1 cellular context compared by ENCODE assay signal in the genomic region with DNA sequence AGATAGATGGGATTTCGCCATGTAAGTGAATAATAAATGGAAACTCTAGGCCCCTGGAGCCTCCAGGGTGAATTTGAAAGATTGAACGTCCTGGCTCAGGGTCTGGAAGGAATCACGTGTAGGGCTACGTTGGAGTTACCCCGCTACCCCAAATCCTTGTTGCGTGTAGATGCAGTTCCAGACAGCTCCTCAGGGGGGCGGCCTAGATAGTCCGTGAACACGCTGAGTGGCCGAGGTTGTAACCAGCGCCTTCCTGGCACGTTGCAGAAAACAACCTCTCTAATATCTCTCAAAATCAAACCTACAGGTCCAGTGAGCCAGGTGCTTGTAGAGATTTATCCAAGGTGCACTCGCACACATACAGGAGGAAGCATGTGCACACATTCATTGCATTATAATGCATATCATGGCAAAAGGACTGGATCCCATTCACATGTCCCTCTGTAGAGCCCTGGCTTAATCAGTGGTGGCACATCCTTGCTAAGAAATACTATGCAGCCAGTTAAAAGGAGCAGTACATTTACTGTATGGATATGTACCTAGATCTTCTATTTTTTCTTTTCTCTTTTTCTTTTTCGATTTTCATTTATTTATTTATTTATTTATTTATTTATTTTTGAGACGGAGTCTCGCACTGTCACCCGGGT.
TF ChIP-seq lines count a peak whose summit lies in the region.

No MANE protein-coding gene starts in this region.

TF ChIP-seq in IMR-90, 13 proteins besides CTCF, POLR2A, EP300 and RAD21 (continued from another document):
- TF ChIP-seq CEBPB (IDR thresholded peaks at IDR 0.05; ENCODE audit: low read depth, low read length): no peak
- no peak for TF ChIP-seq RFX5 (IDR thresholded peaks at IDR 0.05; ENCODE audit: low read depth, low read length)
- no peak for TF ChIP-seq MXI1 (IDR thresholded peaks at IDR 0.05; ENCODE audit: borderline replicate concordance, low read depth, low read length)
- peak; percentile 45; the same call in 1 of the 2 replicates for TF ChIP-seq USF2 (IDR thresholded peaks at IDR 0.05; ENCODE audit: low read depth, low read length)
